2 cellular contexts compared by ENCODE assay signal in the genomic region with DNA sequence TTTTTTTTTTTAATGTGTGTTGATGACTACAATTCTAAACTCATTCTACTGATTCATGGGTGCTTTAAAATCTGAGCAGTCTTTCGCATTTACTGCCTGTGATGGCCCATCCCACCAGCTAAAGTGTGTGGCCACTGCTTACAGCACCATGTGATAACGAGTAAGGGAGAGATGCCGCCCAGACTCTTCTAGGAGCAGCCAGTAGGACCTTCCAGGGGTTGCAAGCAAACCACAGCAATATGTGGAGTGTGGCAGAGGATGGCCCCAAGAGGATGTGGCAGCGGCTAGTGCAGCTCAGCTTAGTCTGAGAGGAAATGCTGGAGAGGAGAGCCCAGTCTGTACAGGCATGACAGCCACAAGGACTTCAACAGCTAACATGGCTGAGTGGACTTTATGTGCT.
TF ChIP-seq lines count a peak whose summit lies in the region.

No MANE protein-coding gene starts in this region.

TF ChIP-seq in liver, 16 proteins besides CTCF, POLR2A, EP300 and RAD21:
- TF ChIP-seq GABPA (IDR thresholded peaks at IDR 0.05 in 1 of 2, conservative IDR thresholded peaks at IDR 0.05 in 1 of 2) (no peak), HNF4A (conservative IDR thresholded peaks at IDR 0.05) (no peak), FOXA1 (IDR thresholded peaks at IDR 0.05) (no peak), HNF4G (IDR thresholded peaks at IDR 0.05) (no peak), JUND (IDR thresholded peaks at IDR 0.05) (no peak), EGR1 (IDR thresholded peaks at IDR 0.05; ENCODE audit: low read depth in 2 of 2) (no peak), YY1 (IDR thresholded peaks at IDR 0.05) (no peak), FOXA2 (IDR thresholded peaks at IDR 0.05) (no peak), SP1 (IDR thresholded peaks at IDR 0.05) (no peak), RXRA (IDR thresholded peaks at IDR 0.05) (no peak), NR2F2 (IDR thresholded peaks at IDR 0.05) (no peak), TAF1 (conservative IDR thresholded peaks at IDR 0.05) (no peak)
- TF ChIP-seq, protein P1, sequence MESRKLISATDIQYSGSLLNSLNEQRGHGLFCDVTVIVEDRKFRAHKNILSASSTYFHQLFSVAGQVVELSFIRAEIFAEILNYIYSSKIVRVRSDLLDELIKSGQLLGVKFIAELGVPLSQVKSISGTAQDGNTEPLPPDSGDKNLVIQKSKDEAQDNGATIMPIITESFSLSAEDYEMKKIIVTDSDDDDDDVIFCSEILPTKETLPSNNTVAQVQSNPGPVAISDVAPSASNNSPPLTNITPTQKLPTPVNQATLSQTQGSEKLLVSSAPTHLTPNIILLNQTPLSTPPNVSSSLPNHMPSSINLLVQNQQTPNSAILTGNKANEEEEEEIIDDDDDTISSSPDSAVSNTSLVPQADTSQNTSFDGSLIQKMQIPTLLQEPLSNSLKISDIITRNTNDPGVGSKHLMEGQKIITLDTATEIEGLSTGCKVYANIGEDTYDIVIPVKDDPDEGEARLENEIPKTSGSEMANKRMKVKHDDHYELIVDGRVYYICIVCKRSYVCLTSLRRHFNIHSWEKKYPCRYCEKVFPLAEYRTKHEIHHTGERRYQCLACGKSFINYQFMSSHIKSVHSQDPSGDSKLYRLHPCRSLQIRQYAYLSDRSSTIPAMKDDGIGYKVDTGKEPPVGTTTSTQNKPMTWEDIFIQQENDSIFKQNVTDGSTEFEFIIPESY (IDR thresholded peaks at IDR 0.05), result no peak
- TF ChIP-seq, protein P2, sequence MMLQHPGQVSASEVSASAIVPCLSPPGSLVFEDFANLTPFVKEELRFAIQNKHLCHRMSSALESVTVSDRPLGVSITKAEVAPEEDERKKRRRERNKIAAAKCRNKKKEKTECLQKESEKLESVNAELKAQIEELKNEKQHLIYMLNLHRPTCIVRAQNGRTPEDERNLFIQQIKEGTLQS (IDR thresholded peaks at IDR 0.05), result no peak
- TF ChIP-seq, protein P3, sequence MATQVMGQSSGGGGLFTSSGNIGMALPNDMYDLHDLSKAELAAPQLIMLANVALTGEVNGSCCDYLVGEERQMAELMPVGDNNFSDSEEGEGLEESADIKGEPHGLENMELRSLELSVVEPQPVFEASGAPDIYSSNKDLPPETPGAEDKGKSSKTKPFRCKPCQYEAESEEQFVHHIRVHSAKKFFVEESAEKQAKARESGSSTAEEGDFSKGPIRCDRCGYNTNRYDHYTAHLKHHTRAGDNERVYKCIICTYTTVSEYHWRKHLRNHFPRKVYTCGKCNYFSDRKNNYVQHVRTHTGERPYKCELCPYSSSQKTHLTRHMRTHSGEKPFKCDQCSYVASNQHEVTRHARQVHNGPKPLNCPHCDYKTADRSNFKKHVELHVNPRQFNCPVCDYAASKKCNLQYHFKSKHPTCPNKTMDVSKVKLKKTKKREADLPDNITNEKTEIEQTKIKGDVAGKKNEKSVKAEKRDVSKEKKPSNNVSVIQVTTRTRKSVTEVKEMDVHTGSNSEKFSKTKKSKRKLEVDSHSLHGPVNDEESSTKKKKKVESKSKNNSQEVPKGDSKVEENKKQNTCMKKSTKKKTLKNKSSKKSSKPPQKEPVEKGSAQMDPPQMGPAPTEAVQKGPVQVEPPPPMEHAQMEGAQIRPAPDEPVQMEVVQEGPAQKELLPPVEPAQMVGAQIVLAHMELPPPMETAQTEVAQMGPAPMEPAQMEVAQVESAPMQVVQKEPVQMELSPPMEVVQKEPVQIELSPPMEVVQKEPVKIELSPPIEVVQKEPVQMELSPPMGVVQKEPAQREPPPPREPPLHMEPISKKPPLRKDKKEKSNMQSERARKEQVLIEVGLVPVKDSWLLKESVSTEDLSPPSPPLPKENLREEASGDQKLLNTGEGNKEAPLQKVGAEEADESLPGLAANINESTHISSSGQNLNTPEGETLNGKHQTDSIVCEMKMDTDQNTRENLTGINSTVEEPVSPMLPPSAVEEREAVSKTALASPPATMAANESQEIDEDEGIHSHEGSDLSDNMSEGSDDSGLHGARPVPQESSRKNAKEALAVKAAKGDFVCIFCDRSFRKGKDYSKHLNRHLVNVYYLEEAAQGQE (IDR thresholded peaks at IDR 0.05), result no peak
- TF ChIP-seq, protein P4, sequence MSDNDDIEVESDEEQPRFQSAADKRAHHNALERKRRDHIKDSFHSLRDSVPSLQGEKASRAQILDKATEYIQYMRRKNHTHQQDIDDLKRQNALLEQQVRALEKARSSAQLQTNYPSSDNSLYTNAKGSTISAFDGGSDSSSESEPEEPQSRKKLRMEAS (IDR thresholded peaks at IDR 0.05), result no peak
TF ChIP-seq in liver: peak in this region for 0.

TF ChIP-seq in HepG2, 621 proteins besides CTCF, POLR2A, EP300 and RAD21:
- TF ChIP-seq, protein P5, sequence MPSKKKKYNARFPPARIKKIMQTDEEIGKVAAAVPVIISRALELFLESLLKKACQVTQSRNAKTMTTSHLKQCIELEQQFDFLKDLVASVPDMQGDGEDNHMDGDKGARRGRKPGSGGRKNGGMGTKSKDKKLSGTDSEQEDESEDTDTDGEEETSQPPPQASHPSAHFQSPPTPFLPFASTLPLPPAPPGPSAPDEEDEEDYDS (CRISPR knock-in tag; IDR thresholded peaks at IDR 0.05), result no peak
- TF ChIP-seq ZNF230 (CRISPR knock-in tag; IDR thresholded peaks at IDR 0.05) (no peak), ZNF724P (CRISPR knock-in tag; IDR thresholded peaks at IDR 0.05; ENCODE audit: borderline replicate concordance) (no peak), IRX3 (CRISPR knock-in tag; IDR thresholded peaks at IDR 0.05; ENCODE audit: borderline replicate concordance, low read depth) (no peak), SP5 (CRISPR knock-in tag; IDR thresholded peaks at IDR 0.05; ENCODE audit: borderline replicate concordance, low read depth) (no peak), ZFY (CRISPR knock-in tag; IDR thresholded peaks at IDR 0.05) (no peak), ZNF557 (CRISPR knock-in tag; IDR thresholded peaks at IDR 0.05) (no peak), ATF1 (CRISPR knock-in tag; IDR thresholded peaks at IDR 0.05) (no peak), RELA (CRISPR knock-in tag; IDR thresholded peaks at IDR 0.05) (no peak), ZNF644 (CRISPR knock-in tag; IDR thresholded peaks at IDR 0.05; ENCODE audit: low read depth) (no peak), JUND (CRISPR knock-in tag; IDR thresholded peaks at IDR 0.05) (no peak), ZNF766 (CRISPR knock-in tag; IDR thresholded peaks at IDR 0.05; ENCODE audit: borderline replicate concordance) (no peak), SMARCE1 (IDR thresholded peaks at IDR 0.05; ENCODE audit: borderline replicate concordance) (no peak), U2AF2 (IDR thresholded peaks at IDR 0.05; ENCODE audit: low read depth, low read length) (no peak)
- TF ChIP-seq, protein P6, sequence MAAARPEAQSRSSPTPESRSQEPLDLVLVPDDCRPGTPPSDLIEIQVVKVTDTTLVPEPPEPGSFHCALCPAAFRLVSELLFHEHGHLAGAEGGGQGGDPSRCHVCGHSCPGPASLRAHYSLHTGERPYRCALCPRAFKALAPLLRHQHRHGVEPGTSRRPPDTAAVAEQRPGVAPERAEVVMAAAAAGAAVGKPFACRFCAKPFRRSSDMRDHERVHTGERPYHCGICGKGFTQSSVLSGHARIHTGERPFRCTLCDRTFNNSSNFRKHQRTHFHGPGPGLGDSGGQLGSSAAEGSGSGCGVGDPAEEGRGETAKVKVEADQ (CRISPR knock-in tag; IDR thresholded peaks at IDR 0.05; ENCODE audit: borderline replicate concordance), result no peak
- TF ChIP-seq, protein P7, sequence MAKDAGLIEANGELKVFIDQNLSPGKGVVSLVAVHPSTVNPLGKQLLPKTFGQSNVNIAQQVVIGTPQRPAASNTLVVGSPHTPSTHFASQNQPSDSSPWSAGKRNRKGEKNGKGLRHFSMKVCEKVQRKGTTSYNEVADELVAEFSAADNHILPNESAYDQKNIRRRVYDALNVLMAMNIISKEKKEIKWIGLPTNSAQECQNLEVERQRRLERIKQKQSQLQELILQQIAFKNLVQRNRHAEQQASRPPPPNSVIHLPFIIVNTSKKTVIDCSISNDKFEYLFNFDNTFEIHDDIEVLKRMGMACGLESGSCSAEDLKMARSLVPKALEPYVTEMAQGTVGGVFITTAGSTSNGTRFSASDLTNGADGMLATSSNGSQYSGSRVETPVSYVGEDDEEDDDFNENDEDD (CRISPR knock-in tag; IDR thresholded peaks at IDR 0.05; ENCODE audit: borderline replicate concordance), result no peak
- TF ChIP-seq, protein P8, sequence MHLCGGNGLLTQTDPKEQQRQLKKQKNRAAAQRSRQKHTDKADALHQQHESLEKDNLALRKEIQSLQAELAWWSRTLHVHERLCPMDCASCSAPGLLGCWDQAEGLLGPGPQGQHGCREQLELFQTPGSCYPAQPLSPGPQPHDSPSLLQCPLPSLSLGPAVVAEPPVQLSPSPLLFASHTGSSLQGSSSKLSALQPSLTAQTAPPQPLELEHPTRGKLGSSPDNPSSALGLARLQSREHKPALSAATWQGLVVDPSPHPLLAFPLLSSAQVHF (CRISPR knock-in tag; IDR thresholded peaks at IDR 0.05), result no peak
- TF ChIP-seq, protein P9, sequence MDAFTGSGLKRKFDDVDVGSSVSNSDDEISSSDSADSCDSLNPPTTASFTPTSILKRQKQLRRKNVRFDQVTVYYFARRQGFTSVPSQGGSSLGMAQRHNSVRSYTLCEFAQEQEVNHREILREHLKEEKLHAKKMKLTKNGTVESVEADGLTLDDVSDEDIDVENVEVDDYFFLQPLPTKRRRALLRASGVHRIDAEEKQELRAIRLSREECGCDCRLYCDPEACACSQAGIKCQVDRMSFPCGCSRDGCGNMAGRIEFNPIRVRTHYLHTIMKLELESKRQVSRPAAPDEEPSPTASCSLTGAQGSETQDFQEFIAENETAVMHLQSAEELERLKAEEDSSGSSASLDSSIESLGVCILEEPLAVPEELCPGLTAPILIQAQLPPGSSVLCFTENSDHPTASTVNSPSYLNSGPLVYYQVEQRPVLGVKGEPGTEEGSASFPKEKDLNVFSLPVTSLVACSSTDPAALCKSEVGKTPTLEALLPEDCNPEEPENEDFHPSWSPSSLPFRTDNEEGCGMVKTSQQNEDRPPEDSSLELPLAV (CRISPR knock-in tag; conservative IDR thresholded peaks at IDR 0.05; ENCODE audit: low read depth), result no peak
TF ChIP-seq in HepG2: peak in this region for 0.
